Comparison of ENCODE assay signal across 1 cellular context in the genomic region with DNA sequence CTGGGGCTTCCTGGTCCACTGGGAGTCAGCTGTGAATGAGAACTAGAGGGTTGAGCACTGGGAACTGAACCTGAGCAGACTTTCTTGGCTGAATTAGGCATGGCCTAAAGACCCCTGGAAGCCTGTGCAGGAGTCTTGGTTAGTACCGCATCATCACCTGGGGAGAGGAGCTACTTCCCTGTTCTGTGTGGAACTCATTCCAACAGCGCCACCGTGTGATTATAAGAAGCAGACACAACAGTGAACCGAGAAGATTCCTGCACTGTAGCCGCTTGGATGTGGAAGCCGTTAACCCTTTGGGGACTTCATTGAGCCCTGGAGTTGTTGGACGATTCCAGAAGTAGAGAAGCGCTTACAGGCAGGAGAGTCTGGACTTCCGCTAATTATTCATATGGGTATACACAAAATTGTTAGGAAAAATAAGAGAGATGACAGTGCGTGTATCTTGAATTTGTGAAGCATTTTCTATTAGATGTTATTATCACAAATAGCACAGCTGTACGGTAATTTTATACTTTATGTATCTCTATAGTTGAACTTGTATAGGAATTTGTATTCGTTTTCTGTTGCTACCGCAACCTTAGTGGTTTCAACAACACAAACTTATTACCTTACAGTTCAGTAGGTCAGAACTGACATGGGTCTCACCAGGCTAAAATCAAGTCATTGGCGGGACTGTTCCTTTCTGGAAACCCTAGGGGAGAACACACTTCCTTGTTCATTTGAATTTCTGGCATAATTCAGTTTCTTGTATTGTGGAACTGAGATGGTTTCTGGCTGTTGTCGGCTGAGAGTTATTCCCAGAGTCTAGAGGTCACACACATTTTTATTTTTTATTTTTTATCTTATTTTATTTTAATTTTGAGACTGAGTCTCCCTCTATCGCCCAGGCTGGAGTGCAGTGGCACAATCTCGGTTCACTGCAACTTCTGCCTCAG.
TF ChIP-seq lines count a peak whose summit lies in the region.

No MANE protein-coding gene starts in this region.

TF ChIP-seq in K562, 482 proteins besides CTCF, POLR2A, EP300 and RAD21 (continued from another document):
- TF ChIP-seq, protein P1, sequence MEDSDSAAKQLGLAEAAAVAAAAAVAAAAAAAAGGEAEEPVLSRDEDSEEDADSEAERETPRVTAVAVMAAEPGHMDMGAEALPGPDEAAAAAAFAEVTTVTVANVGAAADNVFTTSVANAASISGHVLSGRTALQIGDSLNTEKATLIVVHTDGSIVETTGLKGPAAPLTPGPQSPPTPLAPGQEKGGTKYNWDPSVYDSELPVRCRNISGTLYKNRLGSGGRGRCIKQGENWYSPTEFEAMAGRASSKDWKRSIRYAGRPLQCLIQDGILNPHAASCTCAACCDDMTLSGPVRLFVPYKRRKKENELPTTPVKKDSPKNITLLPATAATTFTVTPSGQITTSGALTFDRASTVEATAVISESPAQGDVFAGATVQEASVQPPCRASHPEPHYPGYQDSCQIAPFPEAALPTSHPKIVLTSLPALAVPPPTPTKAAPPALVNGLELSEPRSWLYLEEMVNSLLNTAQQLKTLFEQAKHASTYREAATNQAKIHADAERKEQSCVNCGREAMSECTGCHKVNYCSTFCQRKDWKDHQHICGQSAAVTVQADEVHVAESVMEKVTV (CRISPR knock-in tag; IDR thresholded peaks at IDR 0.05): peak; percentile 51; the same call in 1 of the 2 replicates
- TF ChIP-seq SMC3 (conservative IDR thresholded peaks at IDR 0.05; ENCODE audit: insufficient read depth, low read depth, low read length) (peak; percentile 71), CTBP1 (IDR thresholded peaks at IDR 0.05; ENCODE audit: borderline replicate concordance) (peak; percentile 40; the same call in 1 of the 2 replicates), RCOR1 (IDR thresholded peaks at IDR 0.05; ENCODE audit: borderline replicate concordance in 1 of 2, low read depth in 2 of 2, low read length in 2 of 2) (0 out of 4 replicates have a peak, but pooled peaks of 1 of the 2 experiments have one; percentile 52)
